8 cellular contexts compared by ENCODE assay signal in the genomic region with DNA sequence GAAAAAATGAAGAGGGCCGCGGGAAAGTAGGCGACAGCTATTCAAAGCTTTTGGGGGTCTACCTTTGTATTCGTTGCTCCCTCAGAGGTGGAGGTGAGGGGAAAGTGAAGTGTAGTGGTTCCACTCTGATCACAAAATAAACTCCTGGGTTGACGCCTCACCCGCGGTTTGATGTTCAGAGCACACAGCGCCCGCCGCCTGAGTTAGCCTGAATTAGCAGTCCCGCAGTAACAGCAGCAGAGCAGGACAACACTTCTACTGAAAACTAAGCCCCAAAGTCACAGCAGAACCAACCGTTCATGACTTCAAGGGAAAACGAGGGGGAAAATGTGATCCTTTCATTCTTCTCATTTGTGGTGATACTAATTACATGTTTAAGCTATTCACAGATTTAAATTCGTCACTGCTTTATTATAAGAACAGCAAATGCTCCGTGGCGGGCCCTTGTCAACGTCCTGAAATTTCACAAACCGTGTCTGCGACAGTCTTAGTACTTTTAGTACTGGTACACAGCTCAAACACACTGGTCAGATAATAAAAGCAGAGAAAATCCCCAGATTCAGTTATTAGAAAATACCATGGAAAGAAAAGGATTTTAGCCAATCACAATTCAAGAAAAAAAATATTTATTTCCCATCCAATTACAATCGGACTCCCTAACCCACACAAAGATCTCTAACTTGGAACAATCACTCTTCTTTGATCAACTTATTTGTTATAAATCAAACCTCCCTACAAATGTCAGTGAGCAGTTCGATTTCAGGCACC. TPM values are rescaled to one million over a fixed set of nuclear protein-coding genes. Genes with fewer than 3 reads are reported as not detected.
DNase-seq lines count a peak whose midpoint lies in the region; ATAC-seq and TF ChIP-seq lines count a peak whose summit lies in the region.

No MANE protein-coding gene starts in this region.

- peaks cover 16% of the 10 kb centered on the region for H3K4me1 ChIP-seq in CD4-positive, alpha-beta memory T cell (ENCODE audit: insufficient read depth, low read length)
- H3K4me1 ChIP-seq in OCI-LY7 (ENCODE audit: insufficient read depth, low read length, poor library complexity, severe bottlenecking) (peaks cover 7% of the 10 kb centered on the region), ovary (ENCODE audit: insufficient read depth) (no peaks in the 10 kb centered on the region)

- peak; percentile 6 for TF ChIP-seq POLR2A in ovary (IDR thresholded peaks at IDR 0.05)

- peak overlapping the region; percentile 80 to 94 (median 93) for H3K27ac Mint-ChIP-seq in CD4-positive, alpha-beta memory T cell
- peak overlapping the region; percentile 85 for H3K27ac Mint-ChIP-seq in activated naive CD8-positive, alpha-beta T cell treated with anti-CD3 and anti-CD28 coated beads, Interleukin-2, amount 10 ng/mL, durations not matched to agents 7 days and 5 days

- peaks cover 14% of the 10 kb centered on the region; the same call in 1 of the 2 replicates for H3K79me2 ChIP-seq in OCI-LY7 (ENCODE audit: insufficient read depth, low read depth, low read length)

- CTCF ChIA-PET in CD4-positive, alpha-beta memory T cell (lab: Charles Lee; ENCODE audit: partially characterized antibody) = interaction anchor here (0.9 to 2.3 kb wide), 4 partner anchors 50 to 249 kb away, joined by 3 to 7 read pairs (median 5); no protein-coding TSS in a partner anchor
- CTCF ChIA-PET in OCI-LY7 (lab: Charles Lee; ENCODE audit: unreplicated experiment) = no interaction called here

- peak overlapping the region; percentile 58 for H3K27ac ChIP-seq in CD4-positive, alpha-beta memory T cell (ENCODE audit: low read depth, low read length)
- no peak overlapping the region for H3K27ac ChIP-seq in OCI-LY7 (ENCODE audit: low read depth, low read length, poor library complexity, severe bottlenecking)
- peak overlapping the region; percentile 92 to 95 for H3K27ac ChIP-seq in ovary

- H3K4me3 ChIP-seq in CD4-positive, alpha-beta memory T cell (ENCODE audit: low read length in 2 of 2) = peak overlapping the region in 1 of 2 donors; percentile 71
- H3K4me3 ChIP-seq in OCI-LY7 (ENCODE audit: low read depth, low read length, poor library complexity, severe bottlenecking) (peak overlapping the region; percentile 73), ovary (peak overlapping the region; percentile 66)

- intact Hi-C loops in CD4-positive, alpha-beta memory T cell (cut with micrococcal nuclease) = loop anchor here (2.0 to 5.0 kb wide), 3 partner anchors 44 to 251 kb away; a partner anchor contains a TSS
- intact Hi-C loops in OCI-LY7 (cut with micrococcal nuclease; ENCODE audit: unreplicated experiment) = loop anchor here (10.0 kb wide), 2 partner anchors 202 to 258 kb away; no protein-coding TSS in a partner anchor
- intact Hi-C loops in cardiac septum (cut with DNase I) = loop anchor here (5.0 to 10.0 kb wide), 2 partner anchors 199 to 252 kb away; no protein-coding TSS in a partner anchor
- intact Hi-C loops in ovary (cut with DNase I) = loop anchor here in 1 of 4 donors (5.0 kb wide), 2 partner anchors 161 to 246 kb away; no protein-coding TSS in a partner anchor
- intact Hi-C loops in posterior vena cava (cut with DNase I) = loop anchor here in 1 of 2 donors (10.0 kb wide), 2 partner anchors 58 to 248 kb away; a partner anchor contains a TSS

- H3K36me3 ChIP-seq in CD4-positive, alpha-beta memory T cell (ENCODE audit: insufficient read depth, low read length) = no peaks in the 10 kb centered on the region
- H3K36me3 ChIP-seq in OCI-LY7 (ENCODE audit: insufficient read depth, low read length) = no peaks in the 10 kb centered on the region
- H3K36me3 ChIP-seq in ovary = no peaks in the 10 kb centered on the region

- TF ChIP-seq EP300 in ovary (IDR thresholded peaks at IDR 0.05) = no peak

- BruUV-seq in OCI-LY7 (replicated peaks; lab: Mats Ljungman, UMichigan) = no TSS peak

- no peaks in the 10 kb centered on the region for H3K27me3 ChIP-seq in CD4-positive, alpha-beta memory T cell (ENCODE audit: insufficient read depth, low read length)
- H3K27me3 ChIP-seq in ovary = no peaks in the 10 kb centered on the region

- peaks cover 40% of the 10 kb centered on the region for H4K20me1 ChIP-seq in OCI-LY7 (ENCODE audit: insufficient read depth, low read length)

- H3K4me2 ChIP-seq in OCI-LY7 (ENCODE audit: low read length) = peak overlapping the region; percentile 85

- peaks cover 0 to 11% of the 10 kb centered on the region in 2 donors for H3K36me3 Mint-ChIP-seq in CD4-positive, alpha-beta memory T cell
- H3K36me3 Mint-ChIP-seq in activated naive CD8-positive, alpha-beta T cell treated with anti-CD3 and anti-CD28 coated beads, Interleukin-2, amount 10 ng/mL, durations not matched to agents 7 days and 5 days = peaks cover 1% of the 10 kb centered on the region

- no peaks in the 10 kb centered on the region for H3K9me2 ChIP-seq in OCI-LY7 (ENCODE audit: insufficient read depth, low read length)

- peak overlapping the region; percentile 46; the same call in 1 of the 2 replicates for H2AFZ ChIP-seq in OCI-LY7 (ENCODE audit: low read length)

- no peak for TF ChIP-seq CTCF in OCI-LY7 (conservative IDR thresholded peaks at IDR 0.05; ENCODE audit: low read length)
- TF ChIP-seq CTCF in ovary (IDR thresholded peaks at IDR 0.05) = peak in 1 of 3 donors; percentile 5

- POLR2A ChIA-PET in CD4-positive, alpha-beta memory T cell (lab: Charles Lee; ENCODE audit: partially characterized antibody) = interaction anchor here (0.7 to 3.3 kb wide), 4 partner anchors 36 to 198 kb away, joined by 3 to 24 read pairs (median 8); a partner anchor contains a TSS
- POLR2A ChIA-PET in OCI-LY7 (lab: Charles Lee) = interaction anchor here (0.8 kb wide), 1 partner anchor 197 kb away, joined by 4 read pairs; no protein-coding TSS in a partner anchor
- POLR2A ChIA-PET in activated naive CD8-positive, alpha-beta T cell treated with anti-CD3 and anti-CD28 coated beads, Interleukin-2, amount 10 ng/mL, durations not matched to agents 7 days and 5 days (lab: Charles Lee) = interaction anchor here (0.6 to 1.5 kb wide), 4 partner anchors 12 to 252 kb away, joined by 3 to 4 read pairs (median 4); no protein-coding TSS in a partner anchor

- peaks cover 0 to 1% (median 0%) of the 10 kb centered on the region in 8 donors for H3K9me3 Mint-ChIP-seq in CD4-positive, alpha-beta memory T cell
- no peaks in the 10 kb centered on the region for H3K9me3 Mint-ChIP-seq in activated naive CD8-positive, alpha-beta T cell treated with anti-CD3 and anti-CD28 coated beads, Interleukin-2, amount 10 ng/mL, durations not matched to agents 7 days and 5 days

- peak in 3 of 5 donors; percentile 27 to 46 (median 37) for DNase-seq in CD4-positive, alpha-beta memory T cell
- DNase-seq in OCI-LY7 (ENCODE audit: low spot score) (peak; percentile 34), cardiac septum (ENCODE audit: low spot score) (peak; percentile 80), ovary (peak in 1 of 5 donors; percentile 66), posterior vena cava (ENCODE audit: low spot score) (no peak)
- DNase-seq in activated naive CD8-positive, alpha-beta T cell treated with anti-CD3 and anti-CD28 coated beads, Interleukin-2, amount 10 ng/mL, durations not matched to agents 7 days and 5 days = no peak

- ATAC-seq in GM19328 (IDR thresholded peaks at IDR 0.05; ENCODE audit: unreplicated experiment) = peak; percentile 22
- ATAC-seq in HG03432 (IDR thresholded peaks at IDR 0.05; ENCODE audit: unreplicated experiment) = peak; percentile 29
- peak; percentile 21 for ATAC-seq in activated naive CD8-positive, alpha-beta T cell treated with anti-CD3 and anti-CD28 coated beads, Interleukin-2, amount 10 ng/mL, durations not matched to agents 7 days and 5 days (ENCODE audit: low read depth)

- no peaks in the 10 kb centered on the region for H3K9me3 ChIP-seq in CD4-positive, alpha-beta memory T cell (ENCODE audit: control insufficient read depth in 1 of 2, low read length in 2 of 2)
- H3K9me3 ChIP-seq in OCI-LY7 (ENCODE audit: low read length) = no peaks in the 10 kb centered on the region
- no peaks in the 10 kb centered on the region for H3K9me3 ChIP-seq in ovary

- H3K4me3 Mint-ChIP-seq in CD4-positive, alpha-beta memory T cell = peak overlapping the region; percentile 93 to 98 (median 95)
- H3K4me3 Mint-ChIP-seq in activated naive CD8-positive, alpha-beta T cell treated with anti-CD3 and anti-CD28 coated beads, Interleukin-2, amount 10 ng/mL, durations not matched to agents 7 days and 5 days = peak overlapping the region; percentile 90

- H3K4me1 Mint-ChIP-seq in CD4-positive, alpha-beta memory T cell = peaks cover 20 to 33% (median 23%) of the 10 kb centered on the region in 4 donors
- H3K4me1 Mint-ChIP-seq in activated naive CD8-positive, alpha-beta T cell treated with anti-CD3 and anti-CD28 coated beads, Interleukin-2, amount 10 ng/mL, durations not matched to agents 7 days and 5 days = peaks cover 15% of the 10 kb centered on the region

- 4 to 5% (median 5%) methylated on average over 21 of the region's 21 CpGs for WGBS in ovary, 3 donors

- no peaks in the 10 kb centered on the region for H3K27me3 Mint-ChIP-seq in CD4-positive, alpha-beta memory T cell
- no peaks in the 10 kb centered on the region for H3K27me3 Mint-ChIP-seq in activated naive CD8-positive, alpha-beta T cell treated with anti-CD3 and anti-CD28 coated beads, Interleukin-2, amount 10 ng/mL, durations not matched to agents 7 days and 5 days

RNA-seq across cellular contexts. Expression of a gene that starts 0.6 kb away (rescaled TPM):
- total RNA-seq in CD4-positive, alpha-beta memory T cell = 100 to 1,000 TPM; 113 to 115 TPM
- 10 to 100 TPM; 22.8 to 55.6 TPM for polyA plus RNA-seq in CD4-positive, alpha-beta memory T cell
- total RNA-seq in OCI-LY7 (2014; rRNA removed; shearing (Covaris generic)) = 99.2 and 104 TPM in 2 replicates
- 118 and 140 TPM in 2 replicates for total RNA-seq in OCI-LY7 (2022)
- 10 to 100 TPM; 91.9 to 94.4 TPM for total RNA-seq in activated naive CD8-positive, alpha-beta T cell treated with anti-CD3 and anti-CD28 coated beads, Interleukin-2, amount 10 ng/mL, durations not matched to agents 7 days and 5 days
- total RNA-seq in cardiac septum = 41.3 TPM
- 100 to 1,000 TPM in 2 of 7 donors, 10 to 100 TPM in 5; 70.9 to 140 (median 80.1) TPM for total RNA-seq in ovary
- polyA plus RNA-seq in ovary = 10 to 100 TPM; 45.4 to 46.4 TPM
- total RNA-seq in posterior vena cava = 10 to 100 TPM; 84.1 to 91.1 TPM

RNA-seq across cellular contexts. Expression of a gene that starts 54.8 kb away (rescaled TPM):
- total RNA-seq in CD4-positive, alpha-beta memory T cell = 10 to 100 TPM; 17.4 to 20.1 TPM
- 10 to 100 TPM; 15.3 to 23.8 TPM for polyA plus RNA-seq in CD4-positive, alpha-beta memory T cell
- total RNA-seq in OCI-LY7 (2014; rRNA removed; shearing (Covaris generic)) = 3.6 and 5.9 TPM in 2 replicates
- 7.5 and 11.0 TPM in 2 replicates for total RNA-seq in OCI-LY7 (2022)
- total RNA-seq in activated naive CD8-positive, alpha-beta T cell treated with anti-CD3 and anti-CD28 coated beads, Interleukin-2, amount 10 ng/mL, durations not matched to agents 7 days and 5 days = 10 to 100 TPM; 16.7 to 19.4 TPM
- total RNA-seq in cardiac septum = 38.9 TPM
- 10 to 100 TPM; 21.4 to 30.5 (median 29.4) TPM for total RNA-seq in ovary
- 10 to 100 TPM in 1 of 2 donors, 1 to 10 TPM in 1; 9.3 to 18.4 TPM for polyA plus RNA-seq in ovary
- 10 to 100 TPM; 57.0 to 67.2 TPM for total RNA-seq in posterior vena cava

Comparison
In these comparisons a context has a peak if more than half of its experiments do, and no peak if none do; other contexts are left out.
1. DNase-seq: peak in CD4-positive, alpha-beta memory T cell (3 of 5), OCI-LY7 (single experiment) and cardiac septum (single experiment); none in activated naive CD8-positive, alpha-beta T cell treated with anti-CD3 and anti-CD28 coated beads, Interleukin-2, amount 10 ng/mL, durations not matched to agents 7 days and 5 days (single experiment) and posterior vena cava (single experiment).
2. Peak in every context shown above with its lines, with median percentiles within 50 percentile points of each other: ATAC-seq.